ENCODE assay signal across 1 cellular context in the genomic region with DNA sequence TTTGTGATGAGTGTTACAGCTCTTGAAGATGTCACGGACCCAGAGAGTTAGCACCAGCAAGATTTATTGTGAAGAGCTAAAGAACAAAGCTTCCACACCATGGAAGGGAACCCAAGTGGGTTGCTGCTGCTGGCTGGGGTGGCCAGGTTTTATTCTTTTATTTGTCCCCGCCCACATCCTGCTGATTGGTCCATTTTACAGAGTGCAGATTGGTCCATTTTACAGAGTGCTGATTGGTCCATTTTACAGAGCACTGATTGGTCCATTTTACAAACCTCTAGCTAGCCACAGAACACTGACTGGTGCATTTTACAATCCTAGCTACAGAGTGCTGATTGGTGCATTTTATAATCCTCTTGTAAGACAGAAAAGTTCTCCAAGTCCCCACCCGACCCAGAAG. TPM values are rescaled to one million over a fixed set of nuclear protein-coding genes. Genes with fewer than 3 reads are reported as not detected.
"Had no signal": no experiment of that assay in that cellular context is flagged by ENCODE, and none has a peak within 500 bp of the region (broad histone marks: within the 10 kb centered on the region; RNA-seq: fewer than 3 reads in every experiment).

No MANE protein-coding gene starts in this region.

RNA-seq across cellular contexts. Expression of a gene that starts 29.5 kb away (rescaled TPM):
- total RNA-seq: naive thymus-derived CD8-positive, alpha-beta T cell had no signal
- polyA plus RNA-seq: naive thymus-derived CD8-positive, alpha-beta T cell had no signal
